ENCODE assay signal across 8 cellular contexts in the genomic region with DNA sequence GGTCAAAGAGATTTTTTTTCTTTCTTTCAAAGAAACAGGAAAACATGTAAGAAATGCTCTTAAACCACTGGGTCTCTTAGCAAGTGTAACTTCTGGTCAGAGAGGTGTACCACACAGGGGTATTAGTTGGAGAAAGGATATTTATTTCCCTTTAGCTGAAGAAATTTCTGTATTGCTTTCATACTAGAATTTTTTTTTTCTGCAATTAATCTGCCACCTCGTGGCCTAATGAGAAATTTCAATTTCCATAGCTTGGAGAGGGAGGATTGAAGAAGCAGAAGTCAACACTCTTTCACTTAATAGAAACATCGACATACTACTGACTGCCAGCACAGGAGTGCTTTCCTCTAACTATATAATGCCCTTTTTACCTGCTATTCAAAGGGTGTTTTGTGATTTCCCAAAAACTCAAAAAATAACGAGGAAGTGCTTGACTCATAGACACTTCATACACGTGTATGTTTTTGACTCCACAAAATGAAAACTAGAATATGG.
A peak's percentile ranks its signal among the peaks of the same experiment; 100 is the strongest.
DNase-seq lines count a peak whose midpoint lies in the region; ATAC-seq and TF ChIP-seq lines count a peak whose summit lies in the region.

No MANE protein-coding gene starts in this region.

- ATAC-seq in body of pancreas (peak; percentile 56), HG02870 (IDR thresholded peaks at IDR 0.05; ENCODE audit: unreplicated experiment) (no peak)

- H3K36me3 ChIP-seq in body of pancreas (replicated peaks in 1 of 2; ENCODE audit: insufficient read depth in 1 of 2, low read depth in 2 of 2) (no peaks in the 10 kb centered on the region), tibial artery (no peaks in the 10 kb centered on the region)

- WGBS in body of pancreas, 2 donors = 18 to 19% methylated on average over 4 of the region's 4 CpGs

- H3K9me3 ChIP-seq in body of pancreas (no peaks in the 10 kb centered on the region), tibial artery (no peaks in the 10 kb centered on the region)

- H3K27me3 ChIP-seq in body of pancreas = no peaks in the 10 kb centered on the region
- no peaks in the 10 kb centered on the region for H3K27me3 ChIP-seq in tibial artery

- H3K4me1 ChIP-seq in body of pancreas (peaks cover 13% of the 10 kb centered on the region), tibial artery (peaks cover 0 to 43% (median 30%) of the 10 kb centered on the region in 4 donors)

- H3K27ac ChIP-seq in body of pancreas (peak overlapping the region in 2 of 4 donors; percentile 6 to 51), tibial artery (no peak overlapping the region)

- intact Hi-C loops in body of pancreas (cut with DNase I) = loop anchor here (5.0 kb wide), 1 partner anchor 285 kb away; no protein-coding TSS in a partner anchor
- intact Hi-C loops in tibial artery (cut with DNase I; ENCODE audit: low total_unique reads) = no loop called here

- 0 out of 2 replicates have a peak, but pooled peaks have one; percentile 21 for TF ChIP-seq CTCF in GM12875 (IDR thresholded peaks at IDR 0.05; ENCODE audit: borderline replicate concordance, insufficient read depth, low read depth, low read length)
- TF ChIP-seq CTCF in body of pancreas (IDR thresholded peaks at IDR 0.05) = peak; percentile 14 to 76 (median 73)
- peak; percentile 57 to 77 for TF ChIP-seq CTCF in tibial artery (IDR thresholded peaks at IDR 0.05)

- TF ChIP-seq POLR2A in body of pancreas (IDR thresholded peaks at IDR 0.05) = no peak

- DNase-seq in AML-193 (lab: John Stamatoyannopoulos, UW) = peak; percentile 61 to 63
- DNase-seq in NCI-H2171 treated with DMSO at 0.1 percent for 48 hours (lab: John Stamatoyannopoulos, UW) = peak; percentile 16
- no peak for DNase-seq in body of pancreas
- DNase-seq in kidney glomerular epithelial cell (lab: John Stamatoyannopoulos, UW) = peak; percentile 34
- DNase-seq in tibial artery = no peak
- no peak for DNase-seq in activated CD8-positive, alpha-beta memory T cell treated with anti-CD3 and anti-CD28 coated beads, Interleukin-2, amount 50 U/mL, for 48 hours

- H3K4me3 ChIP-seq in GM12875 (ENCODE audit: low read depth, low read length) (no peak overlapping the region), body of pancreas (no peak overlapping the region), tibial artery (no peak overlapping the region)

Comparison
In these comparisons a context has a peak if more than half of its experiments do, and no peak if none do; other contexts are left out.
1. DNase-seq: peak in AML-193 (2 of 2), NCI-H2171 treated with DMSO at 0.1 percent for 48 hours (single experiment) and kidney glomerular epithelial cell (single experiment); none in body of pancreas (0 of 4), tibial artery (0 of 2) and activated CD8-positive, alpha-beta memory T cell treated with anti-CD3 and anti-CD28 coated beads, Interleukin-2, amount 50 U/mL, for 48 hours (single experiment).
2. CTCF ChIP-seq: peak in every context shown above with its lines; median percentile 73 in body of pancreas; 67 in tibial artery; 21 in GM12875.